In genomic region chr2:19772981-19773380, GRCh38 we compare ENCODE assay signal across 1 cellular context.
TF ChIP-seq lines count a peak whose summit lies in the region.

No MANE protein-coding gene starts in this region.

TF ChIP-seq in IMR-90, 13 proteins besides CTCF, POLR2A, EP300 and RAD21 (continued from another document):
- TF ChIP-seq ELK1 (IDR thresholded peaks at IDR 0.05; ENCODE audit: borderline replicate concordance, low read depth, low read length): no peak
